ENCODE assay signal across 24 cellular contexts in the genomic region with DNA sequence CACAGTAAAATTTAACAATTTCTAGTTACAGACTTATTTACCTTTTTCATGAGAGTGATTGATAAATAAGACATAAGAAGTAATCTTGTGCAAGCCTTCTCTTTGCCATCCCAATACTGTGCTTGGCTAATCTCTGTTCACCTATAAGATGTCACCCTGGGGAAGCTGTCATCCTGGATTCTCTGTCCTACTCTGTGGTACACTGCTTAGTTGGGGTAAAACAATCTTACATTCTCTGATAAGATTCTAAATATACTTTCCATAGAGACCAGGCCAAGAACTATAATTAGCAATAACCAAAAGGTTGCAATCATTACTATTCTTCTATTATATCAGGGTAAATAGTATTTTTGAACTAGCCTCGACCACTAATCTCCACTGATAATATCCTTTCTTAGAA.
"Had no signal": no experiment of that assay in that cellular context is flagged by ENCODE, and none has a peak within 500 bp of the region (broad histone marks: within the 10 kb centered on the region; RNA-seq: fewer than 3 reads in every experiment).

No MANE protein-coding gene starts in this region.

- H3K4me2 ChIP-seq: neural progenitor cell had no signal

- H3K4me1 ChIP-seq: neural progenitor cell, parathyroid adenoma, psoas muscle, right lobe of liver, sigmoid colon, stomach, thyroid gland, tibial nerve, upper lobe of left lung, vagina had no signal

- H3K79me2 ChIP-seq: parathyroid adenoma had no signal

- H2AFZ ChIP-seq: neural progenitor cell, parathyroid adenoma had no signal

- H3K9me3 ChIP-seq: ovary, psoas muscle, right lobe of liver, sigmoid colon, thoracic aorta, thyroid gland, tibial nerve, upper lobe of left lung, vagina had no signal

- H3K36me3 ChIP-seq: neural progenitor cell, ovary, right lobe of liver, sigmoid colon, stomach, thoracic aorta, thyroid gland, tibial nerve, upper lobe of left lung, vagina had no signal

- ATAC-seq: natural killer cell; psoas muscle; right lobe of liver; stimulated activated effector memory CD8-positive, alpha-beta T cell treated with anti-CD3 and anti-CD28 coated beads, Interleukin-12 subunit alpha, Interleukin-12 subunit beta, amount 100 ng/mL, for 72 hours; stimulated activated naive B cell treated with anti-CD40 and anti-IgM and Interleukin-4, amounts not matched to agents 10 μg/mL and 1 μg/mL and 100 μg/mL, for 72 hours had no signal

- H3K27me3 ChIP-seq: neural progenitor cell, ovary, right lobe of liver, sigmoid colon, stomach, thyroid gland, tibial nerve, upper lobe of left lung, vagina had no signal

- H3K27ac ChIP-seq: neural progenitor cell, ovary, parathyroid adenoma, psoas muscle, right lobe of liver, sigmoid colon, stomach, thoracic aorta, thyroid gland, tibial nerve, upper lobe of left lung, vagina had no signal

- H3K4me3 ChIP-seq: neural progenitor cell, ovary, psoas muscle, right lobe of liver, sigmoid colon, stomach, thoracic aorta, thyroid gland, tibial nerve, upper lobe of left lung, vagina had no signal

- DNase-seq: natural killer cell; occipital lobe; ovary; posterior cingulate gyrus; psoas muscle; right lobe of liver; sigmoid colon; small intestine; stimulated activated CD4-positive, alpha-beta T cell treated with anti-CD3 and anti-CD28 coated beads, Interleukin-15, amount 100 ng/mL, for 24 hours; stimulated activated CD4-positive, alpha-beta T cell treated with anti-CD3 and anti-CD28 coated beads, Interleukin-2, amount 100 ng/mL, for 24 hours; stimulated activated CD4-positive, alpha-beta T cell treated with anti-CD3 and anti-CD28 coated beads, Interleukin-2, amount 100 ng/mL, for 48 hours; stimulated activated CD4-positive, alpha-beta T cell treated with anti-CD3 and anti-CD28 coated beads, Interleukin-4, amount 100 ng/mL, for 24 hours; stimulated activated naive B cell treated with anti-CD40 and anti-IgM and Interleukin-4, amounts not matched to agents 10 μg/mL and 1 μg/mL and 100 μg/mL, for 72 hours; stimulated activated naive CD4-positive, alpha-beta T cell treated with Interleukin-2 at 50 U/mL for 16 hours; stomach; thyroid gland; trophoblast cell; upper lobe of left lung had no signal

- H3K9ac ChIP-seq: neural progenitor cell, parathyroid adenoma had no signal
